8 cellular contexts compared by ENCODE assay signal in genomic region chr20:62064788-62065668, GRCh38. TPM values are rescaled to one million over a fixed set of nuclear protein-coding genes. Genes with fewer than 3 reads are reported as not detected.
DNase-seq lines count a peak whose midpoint lies in the region; ATAC-seq and TF ChIP-seq lines count a peak whose summit lies in the region.

No MANE protein-coding gene starts in this region.

- H3K9me3 ChIP-seq in HAP-1 (no peaks in the 10 kb centered on the region), duodenal mucosa (ENCODE audit: control insufficient read depth in 1 of 2, low read length in 2 of 2) (no peaks in the 10 kb centered on the region)
- H3K9me3 ChIP-seq in naive thymus-derived CD4-positive, alpha-beta T cell (ENCODE audit: control insufficient read depth in 2 of 3, low read length in 3 of 3), result no peaks in the 10 kb centered on the region

- peaks cover 32% of the 10 kb centered on the region for H3K4me1 Mint-ChIP-seq in activated CD4-positive, alpha-beta T cell treated with anti-CD3 and anti-CD28 coated beads, Interleukin-2, amount 10 ng/mL, durations not matched to agents 24 days and 14 days
- peaks cover 25 to 64% (median 57%) of the 10 kb centered on the region in 7 donors for H3K4me1 Mint-ChIP-seq in naive thymus-derived CD4-positive, alpha-beta T cell

- H3K27ac ChIP-seq in duodenal mucosa (ENCODE audit: low read depth, low read length), result no peak overlapping the region
- peak overlapping the region; percentile 65 for H3K27ac ChIP-seq in naive thymus-derived CD4-positive, alpha-beta T cell (ENCODE audit: low read depth, low read length)

- H3K4me3 Mint-ChIP-seq in activated CD4-positive, alpha-beta T cell treated with anti-CD3 and anti-CD28 coated beads, Interleukin-2, amount 10 ng/mL, durations not matched to agents 24 days and 14 days, result peak overlapping the region; percentile 81
- peak overlapping the region in 4 of 10 donors; percentile 41 to 85 (median 60) for H3K4me3 Mint-ChIP-seq in naive thymus-derived CD4-positive, alpha-beta T cell

- DNase-seq in activated CD4-positive, alpha-beta T cell treated with anti-CD3 and anti-CD28 coated beads, Interleukin-2, amount 10 ng/mL, durations not matched to agents 24 days and 14 days, result peak; percentile 69
- no peak for DNase-seq in activated CD4-positive, alpha-beta T cell treated with anti-CD3 and anti-CD28 coated beads, Interleukin-2, amount 50 U/mL, for 4 hours
- DNase-seq in HAP-1 (ENCODE audit: low spot score in 2 of 2) (peak in 1 of 2 experiments; percentile 48), NB4 (ENCODE audit: low read depth) (peak; percentile 48), SKM-1 treated with dmso at 0.1 percent for 144 hours (lab: John Stamatoyannopoulos, UW; ENCODE audit: unreplicated experiment) (no peak), NCI-H1694 (lab: John Stamatoyannopoulos, UW) (no peak)
- no peak for DNase-seq in naive thymus-derived CD4-positive, alpha-beta T cell

- H3K36me3 Mint-ChIP-seq in activated CD4-positive, alpha-beta T cell treated with anti-CD3 and anti-CD28 coated beads, Interleukin-2, amount 10 ng/mL, durations not matched to agents 24 days and 14 days (ENCODE audit: low read depth), result peaks cover 7% of the 10 kb centered on the region
- peaks cover 0 to 9% (median 1%) of the 10 kb centered on the region in 5 donors for H3K36me3 Mint-ChIP-seq in naive thymus-derived CD4-positive, alpha-beta T cell

- no peaks in the 10 kb centered on the region for H3K9me3 Mint-ChIP-seq in activated CD4-positive, alpha-beta T cell treated with anti-CD3 and anti-CD28 coated beads, Interleukin-2, amount 10 ng/mL, durations not matched to agents 24 days and 14 days
- H3K9me3 Mint-ChIP-seq in naive thymus-derived CD4-positive, alpha-beta T cell, result peaks cover 0 to 8% (median 0%) of the 10 kb centered on the region in 11 donors

- H3K36me3 ChIP-seq in HAP-1 (replicated peaks), result peaks cover 18% of the 10 kb centered on the region
- peaks cover 0 to 10% of the 10 kb centered on the region in 2 donors for H3K36me3 ChIP-seq in duodenal mucosa (ENCODE audit: control insufficient read depth in 1 of 2, insufficient read depth in 2 of 2, low read length in 2 of 2)
- no peaks in the 10 kb centered on the region for H3K36me3 ChIP-seq in naive thymus-derived CD4-positive, alpha-beta T cell (ENCODE audit: control insufficient read depth in 2 of 3, insufficient read depth in 3 of 3, low read length in 3 of 3)

- POLR2A ChIA-PET in naive thymus-derived CD4-positive, alpha-beta T cell (lab: Charles Lee), result interaction anchor here (1.6 to 5.2 kb wide), 6 partner anchors 34 to 78 kb away, joined by 8 to 109 read pairs (median 20); partner anchors contain the start of genes LSM14B, PSMA7 and SS18L1

- no peak overlapping the region for H3K27ac Mint-ChIP-seq in activated CD4-positive, alpha-beta T cell treated with anti-CD3 and anti-CD28 coated beads, Interleukin-2, amount 10 ng/mL, durations not matched to agents 24 days and 14 days
- H3K27ac Mint-ChIP-seq in naive thymus-derived CD4-positive, alpha-beta T cell, result peak overlapping the region in 2 of 9 donors; percentile 68 to 71

- intact Hi-C loops in activated CD4-positive, alpha-beta T cell treated with anti-CD3 and anti-CD28 coated beads, Interleukin-2, amount 10 ng/mL, durations not matched to agents 24 days and 14 days (cut with micrococcal nuclease), result no loop called here
- intact Hi-C loops in naive thymus-derived CD4-positive, alpha-beta T cell (cut with micrococcal nuclease), result loop anchor here (1.0 to 10.0 kb wide), 3 partner anchors 55 to 320 kb away; partner anchors contain the start of genes ADRM1 (in 1 of the 2) and RPS21 (in 1 of the 2)

- no peak overlapping the region for H3K9ac ChIP-seq in duodenal mucosa (ENCODE audit: low read depth in 1 of 2, low read length in 2 of 2)

- peaks cover 3% of the 10 kb centered on the region for H3K27me3 Mint-ChIP-seq in activated CD4-positive, alpha-beta T cell treated with anti-CD3 and anti-CD28 coated beads, Interleukin-2, amount 10 ng/mL, durations not matched to agents 24 days and 14 days
- H3K27me3 Mint-ChIP-seq in naive thymus-derived CD4-positive, alpha-beta T cell, result no peaks in the 10 kb centered on the region

- H3K4me1 ChIP-seq in HAP-1 (peaks cover 9% of the 10 kb centered on the region), duodenal mucosa (ENCODE audit: control insufficient read depth in 1 of 2, insufficient read depth in 2 of 2, low read length in 2 of 2) (peaks cover 39 to 44% of the 10 kb centered on the region in 2 donors)
- H3K4me1 ChIP-seq in naive thymus-derived CD4-positive, alpha-beta T cell (ENCODE audit: control insufficient read depth in 2 of 2, insufficient read depth in 2 of 2, low read length in 2 of 2), result peaks cover 23 to 29% of the 10 kb centered on the region in 2 donors

- H3K27me3 ChIP-seq in HAP-1 (ENCODE audit: low read depth), result no peaks in the 10 kb centered on the region
- no peaks in the 10 kb centered on the region for H3K27me3 ChIP-seq in duodenal mucosa (ENCODE audit: control insufficient read depth in 1 of 2, insufficient read depth in 2 of 2, low read length in 2 of 2)
- H3K27me3 ChIP-seq in naive thymus-derived CD4-positive, alpha-beta T cell (ENCODE audit: control insufficient read depth in 2 of 2, insufficient read depth in 2 of 2, low read length in 2 of 2), result no peaks in the 10 kb centered on the region

- no peak for TF ChIP-seq POLR2A in NB4 (IDR thresholded peaks at IDR 0.05; ENCODE audit: extremely low read depth, insufficient read length)

- H3K4me3 ChIP-seq in HAP-1 (peak overlapping the region; percentile 37), NB4 (ENCODE audit: low read depth, low read length) (peak overlapping the region; percentile 50), duodenal mucosa (ENCODE audit: low read depth in 1 of 2, low read length in 2 of 2) (peak overlapping the region; percentile 36 to 70)
- H3K4me3 ChIP-seq in naive thymus-derived CD4-positive, alpha-beta T cell (ENCODE audit: low read length), result no peak overlapping the region

- CTCF ChIA-PET in naive thymus-derived CD4-positive, alpha-beta T cell (lab: Charles Lee), result no interaction called here

- in situ Hi-C loops in HAP-1 (cut with MboI; ENCODE audit: low sequenced_read_pairs), result loop anchor here (5.0 kb wide), 1 partner anchor 57 kb away; the partner anchor contains the start of gene LSM14B

- peak; percentile 24 for ATAC-seq in naive thymus-derived CD4-positive, alpha-beta T cell

- no peak for TF ChIP-seq CTCF in NB4 (IDR thresholded peaks at IDR 0.05; ENCODE audit: low read depth, low read length)

RNA-seq across cellular contexts. Expression of gene TAF4, which starts 0.7 kb away (rescaled TPM):
- 25.6 and 26.6 TPM in 2 replicates for total RNA-seq in activated CD4-positive, alpha-beta T cell treated with anti-CD3 and anti-CD28 coated beads, Interleukin-2, amount 10 ng/mL, durations not matched to agents 24 days and 14 days
- total RNA-seq in naive thymus-derived CD4-positive, alpha-beta T cell, result 10 to 100 TPM; 19.8 to 43.7 (median 23.7) TPM
- polyA plus RNA-seq in naive thymus-derived CD4-positive, alpha-beta T cell, result 1 to 10 TPM in 1 of 2 donors, under 1 TPM in 1; 0.74 to 2.3 TPM

RNA-seq across cellular contexts. Expression of gene LSM14B, which starts 57.2 kb away (rescaled TPM):
- 44.0 and 45.3 TPM in 2 replicates for total RNA-seq in activated CD4-positive, alpha-beta T cell treated with anti-CD3 and anti-CD28 coated beads, Interleukin-2, amount 10 ng/mL, durations not matched to agents 24 days and 14 days
- 10 to 100 TPM; 39.5 to 61.5 (median 41.9) TPM for total RNA-seq in naive thymus-derived CD4-positive, alpha-beta T cell
- 1 to 10 TPM; 1.4 to 1.9 TPM for polyA plus RNA-seq in naive thymus-derived CD4-positive, alpha-beta T cell

Comparison
In these comparisons a context has a peak if more than half of its experiments do, and no peak if none do; other contexts are left out.
1. DNase-seq: peak in activated CD4-positive, alpha-beta T cell treated with anti-CD3 and anti-CD28 coated beads, Interleukin-2, amount 10 ng/mL, durations not matched to agents 24 days and 14 days (single experiment) and NB4 (single experiment); none in activated CD4-positive, alpha-beta T cell treated with anti-CD3 and anti-CD28 coated beads, Interleukin-2, amount 50 U/mL, for 4 hours (0 of 2), naive thymus-derived CD4-positive, alpha-beta T cell (0 of 9), SKM-1 treated with dmso at 0.1 percent for 144 hours (single experiment) and NCI-H1694 (single experiment).